ENCODE assay signal across 10 cellular contexts in genomic region chr17:10169274-10169673, GRCh38.
"Had no signal": no experiment of that assay in that cellular context is flagged by ENCODE, and none has a peak within 500 bp of the region (broad histone marks: within the 10 kb centered on the region; RNA-seq: fewer than 3 reads in every experiment).

No MANE protein-coding gene starts in this region.

- H3K36me3 Mint-ChIP-seq: activated naive CD8-positive, alpha-beta T cell treated with anti-CD3 and anti-CD28 coated beads, Interleukin-2, amount 10 ng/mL, durations not matched to agents 7 days and 5 days; stimulated activated effector memory CD8-positive, alpha-beta T cell treated with anti-CD3 and anti-CD28 coated beads, Interleukin-12 subunit alpha, Interleukin-12 subunit beta, amount 100 ng/mL, for 72 hours had no signal

- H3K4me3 Mint-ChIP-seq: activated CD8-positive, alpha-beta T cell treated with anti-CD3 and anti-CD28 coated beads for 36 hours; activated naive CD8-positive, alpha-beta T cell treated with anti-CD3 and anti-CD28 coated beads, Interleukin-2, amount 10 ng/mL, durations not matched to agents 7 days and 5 days; stimulated activated effector memory CD8-positive, alpha-beta T cell treated with anti-CD3 and anti-CD28 coated beads, Interleukin-12 subunit alpha, Interleukin-12 subunit beta, amount 100 ng/mL, for 72 hours had no signal

- ATAC-seq: activated CD8-positive, alpha-beta T cell treated with anti-CD3 and anti-CD28 coated beads for 36 hours; stimulated activated effector memory CD8-positive, alpha-beta T cell treated with anti-CD3 and anti-CD28 coated beads, Interleukin-12 subunit alpha, Interleukin-12 subunit beta, amount 100 ng/mL, for 72 hours had no signal

- DNase-seq: activated CD8-positive, alpha-beta memory T cell treated with anti-CD3 and anti-CD28 coated beads, Interleukin-2, amount 50 U/mL, for 4 hours; activated CD8-positive, alpha-beta T cell treated with anti-CD3 and anti-CD28 coated beads for 36 hours; activated naive CD8-positive, alpha-beta T cell treated with anti-CD3 and anti-CD28 coated beads, Interleukin-2, amount 10 ng/mL, durations not matched to agents 7 days and 5 days; effector CD4-positive, alpha-beta T cell; hippocampal formation; right cardiac atrium; small intestine; tibial artery had no signal

- H3K27me3 ChIP-seq: neutrophil had no signal

- H3K9me3 ChIP-seq: neutrophil, tibial artery had no signal

- H3K27ac Mint-ChIP-seq: activated CD8-positive, alpha-beta T cell treated with anti-CD3 and anti-CD28 coated beads for 36 hours; activated naive CD8-positive, alpha-beta T cell treated with anti-CD3 and anti-CD28 coated beads, Interleukin-2, amount 10 ng/mL, durations not matched to agents 7 days and 5 days; stimulated activated effector memory CD8-positive, alpha-beta T cell treated with anti-CD3 and anti-CD28 coated beads, Interleukin-12 subunit alpha, Interleukin-12 subunit beta, amount 100 ng/mL, for 72 hours had no signal

- H3K9me3 Mint-ChIP-seq: activated naive CD8-positive, alpha-beta T cell treated with anti-CD3 and anti-CD28 coated beads, Interleukin-2, amount 10 ng/mL, durations not matched to agents 7 days and 5 days; stimulated activated effector memory CD8-positive, alpha-beta T cell treated with anti-CD3 and anti-CD28 coated beads, Interleukin-12 subunit alpha, Interleukin-12 subunit beta, amount 100 ng/mL, for 72 hours had no signal

- H3K36me3 ChIP-seq: neutrophil, tibial artery had no signal

- H3K27ac ChIP-seq: neutrophil, tibial artery had no signal

- H3K4me3 ChIP-seq: tibial artery had no signal
